In the genomic region with DNA sequence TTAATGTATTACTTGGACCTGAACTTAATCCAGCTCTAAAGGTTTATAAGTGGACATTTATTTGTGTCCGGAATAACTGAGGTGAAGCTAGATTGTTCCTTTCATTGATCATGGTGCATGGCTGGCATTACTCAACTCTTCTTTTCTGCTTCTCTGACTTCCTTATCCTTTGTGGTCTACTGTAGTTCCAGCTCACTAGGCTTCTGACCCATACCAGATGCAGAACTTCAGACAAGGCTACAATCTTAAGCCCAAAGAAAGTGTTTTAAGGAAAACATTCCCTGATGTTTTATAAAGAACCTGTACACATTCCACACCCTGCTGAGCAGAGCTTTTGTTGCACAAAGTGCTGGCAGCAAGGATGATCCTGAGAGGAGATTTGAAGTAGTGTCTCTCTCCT, we compare ENCODE assay signal across 15 cellular contexts.
DNase-seq lines count a peak whose midpoint lies in the region; FAIRE-seq and TF ChIP-seq lines count a peak whose summit lies in the region.
"Had no signal": no experiment of that assay in that cellular context is flagged by ENCODE, and none has a peak within 500 bp of the region (broad histone marks: within the 10 kb centered on the region; RNA-seq: fewer than 3 reads in every experiment).

No MANE protein-coding gene starts in this region.

- no peaks in the 10 kb centered on the region for H3K79me2 ChIP-seq in Loucy (ENCODE audit: insufficient read depth, low read length)
- H3K79me2 ChIP-seq in neural progenitor cell (ENCODE audit: low read depth), result no peaks in the 10 kb centered on the region

- peaks cover 6% of the 10 kb centered on the region for H3K27me3 Mint-ChIP-seq in neural progenitor cell (ENCODE audit: insufficient read depth, low read depth)
- H3K27me3 Mint-ChIP-seq: T-cell had no signal

- no peak for FAIRE-seq in kidney (lab: Jason Lieb, UNC)
- FAIRE-seq: H1 had no signal

- no peak for TF ChIP-seq CTCF in Loucy (conservative IDR thresholded peaks at IDR 0.05; ENCODE audit: low read length)
- no peak for TF ChIP-seq CTCF in ascending aorta (IDR thresholded peaks at IDR 0.05)
- no peak for TF ChIP-seq CTCF in neural progenitor cell (IDR thresholded peaks at IDR 0.05)
- no peak for TF ChIP-seq CTCF in kidney (IDR thresholded peaks at IDR 0.05; ENCODE audit: borderline replicate concordance, extremely low read depth, insufficient read depth)

- H3K4me3 ChIP-seq in Loucy (ENCODE audit: low read length, poor library complexity, severe bottlenecking) (no peak overlapping the region), ascending aorta (no peak overlapping the region), neural progenitor cell (no peak overlapping the region), kidney (ENCODE audit: low read length in 2 of 2) (no peak overlapping the region)
- H3K4me3 ChIP-seq: ovary, testis had no signal

- H3K9ac ChIP-seq in Loucy (ENCODE audit: low read depth, low read length, poor library complexity, severe bottlenecking), result no peak overlapping the region
- H3K9ac ChIP-seq in neural progenitor cell, result no peak overlapping the region
- no peak overlapping the region for H3K9ac ChIP-seq in kidney (ENCODE audit: low read length in 2 of 2)

- H3K9me3 Mint-ChIP-seq in neural progenitor cell, result no peaks in the 10 kb centered on the region
- H3K9me3 Mint-ChIP-seq: T-cell had no signal

- H3K4me2 ChIP-seq in Loucy (ENCODE audit: low read depth, low read length, poor library complexity, severe bottlenecking), result peak overlapping the region; percentile 28
- no peak overlapping the region for H3K4me2 ChIP-seq in neural progenitor cell

- intact Hi-C loops in ascending aorta (cut with DNase I), result no loop called here
- intact Hi-C loops in posterior vena cava (cut with DNase I), result no loop called here
- intact Hi-C loops in kidney (cut with DNase I), result no loop called here

- H3F3A ChIP-seq in Loucy (ENCODE audit: low read depth) (no peaks in the 10 kb centered on the region), neural progenitor cell (ENCODE audit: low read depth) (no peaks in the 10 kb centered on the region)

- peaks cover 33% of the 10 kb centered on the region for H3K4me1 ChIP-seq in Loucy (ENCODE audit: insufficient read depth, low read length, poor library complexity, severe bottlenecking)
- peaks cover 3 to 31% of the 10 kb centered on the region in 2 donors for H3K4me1 ChIP-seq in ascending aorta
- H3K4me1 ChIP-seq in neural progenitor cell, result peaks cover 3% of the 10 kb centered on the region
- H3K4me1 ChIP-seq in kidney (ENCODE audit: control insufficient read depth in 1 of 2, insufficient read depth in 1 of 2, low read depth in 1 of 2, low read length in 2 of 2), result peaks cover 0 to 2% of the 10 kb centered on the region in 2 donors

- no peaks in the 10 kb centered on the region for H3K9me2 ChIP-seq in Loucy (replicated peaks; ENCODE audit: low read depth, low read length)

- no peaks in the 10 kb centered on the region for H3K36me3 ChIP-seq in Loucy (ENCODE audit: insufficient read depth, low read length)
- H3K36me3 ChIP-seq in ascending aorta, result no peaks in the 10 kb centered on the region
- no peaks in the 10 kb centered on the region for H3K36me3 ChIP-seq in neural progenitor cell
- no peaks in the 10 kb centered on the region for H3K36me3 ChIP-seq in kidney (ENCODE audit: control insufficient read depth in 1 of 2, insufficient read depth in 2 of 2, low read length in 2 of 2)
- H3K36me3 ChIP-seq: ovary had no signal

- peak; percentile 21 for DNase-seq in CMK (ENCODE audit: low read depth)
- DNase-seq in ascending aorta (ENCODE audit: low spot score in 2 of 2), result no peak
- DNase-seq in neural progenitor cell (ENCODE audit: low spot score), result peak; percentile 9
- DNase-seq in stimulated activated CD4-positive, alpha-beta T cell treated with anti-CD3 and anti-CD28 coated beads, Interleukin-2, amount 100 ng/mL, for 24 hours, result no peak
- no peak for DNase-seq in posterior vena cava (ENCODE audit: low spot score)
- no peak for DNase-seq in kidney
- no peak for DNase-seq in stimulated activated CD4-positive, alpha-beta T cell treated with anti-CD3 and anti-CD28 coated beads, Interleukin-12 subunit alpha, Interleukin-12 subunit beta, amount 100 ng/mL, for 4 hours
- DNase-seq: EL, erythroblast, Karpas-422, ovary, testis had no signal

- peaks cover 48% of the 10 kb centered on the region for H3K4me1 Mint-ChIP-seq in neural progenitor cell

- no peaks in the 10 kb centered on the region for H3K9me3 ChIP-seq in Loucy (ENCODE audit: insufficient read depth, low read depth, low read length)
- no peaks in the 10 kb centered on the region for H3K9me3 ChIP-seq in ascending aorta
- H3K9me3 ChIP-seq in neural progenitor cell (ENCODE audit: low read depth), result no peaks in the 10 kb centered on the region
- no peaks in the 10 kb centered on the region for H3K9me3 ChIP-seq in kidney (ENCODE audit: control insufficient read depth in 1 of 2, low read length in 2 of 2)
- H3K9me3 ChIP-seq: ovary, testis had no signal

- no peaks in the 10 kb centered on the region for H4K20me1 ChIP-seq in Loucy (ENCODE audit: insufficient read depth, low read length, poor library complexity, severe bottlenecking)
- no peaks in the 10 kb centered on the region for H4K20me1 ChIP-seq in neural progenitor cell (ENCODE audit: low read depth)

- no peak overlapping the region for H3K4me3 Mint-ChIP-seq in neural progenitor cell

- H3K27ac ChIP-seq in ascending aorta (peak overlapping the region; percentile 80), neural progenitor cell (no peak overlapping the region), kidney (ENCODE audit: low read depth in 2 of 2, low read length in 2 of 2) (no peak overlapping the region)

- peak overlapping the region; percentile 14 for H3K27ac Mint-ChIP-seq in neural progenitor cell

- H2AFZ ChIP-seq in Loucy (ENCODE audit: low read length) (no peak overlapping the region), neural progenitor cell (replicated peaks) (no peak overlapping the region)

- H3K36me3 Mint-ChIP-seq in neural progenitor cell, result no peaks in the 10 kb centered on the region
- H3K36me3 Mint-ChIP-seq: T-cell had no signal

- no peaks in the 10 kb centered on the region for H3K27me3 ChIP-seq in Loucy (ENCODE audit: insufficient read depth, low read length, poor library complexity, severe bottlenecking)
- H3K27me3 ChIP-seq in ascending aorta, result no peaks in the 10 kb centered on the region
- H3K27me3 ChIP-seq in neural progenitor cell, result no peaks in the 10 kb centered on the region
- H3K27me3 ChIP-seq: ovary, testis had no signal

Comparison
In these comparisons a context has a peak if more than half of its experiments do, and no peak if none do; other contexts are left out.
1. DNase-seq: peak in CMK (single experiment) and neural progenitor cell (single experiment); none in ascending aorta (0 of 2), stimulated activated CD4-positive, alpha-beta T cell treated with anti-CD3 and anti-CD28 coated beads, Interleukin-2, amount 100 ng/mL, for 24 hours (0 of 2), posterior vena cava (single experiment), kidney (single experiment) and stimulated activated CD4-positive, alpha-beta T cell treated with anti-CD3 and anti-CD28 coated beads, Interleukin-12 subunit alpha, Interleukin-12 subunit beta, amount 100 ng/mL, for 4 hours (single experiment).
2. H3K27ac ChIP-seq: peak in ascending aorta (2 of 2); none in neural progenitor cell (single experiment) and kidney (0 of 2).